In the genomic region with DNA sequence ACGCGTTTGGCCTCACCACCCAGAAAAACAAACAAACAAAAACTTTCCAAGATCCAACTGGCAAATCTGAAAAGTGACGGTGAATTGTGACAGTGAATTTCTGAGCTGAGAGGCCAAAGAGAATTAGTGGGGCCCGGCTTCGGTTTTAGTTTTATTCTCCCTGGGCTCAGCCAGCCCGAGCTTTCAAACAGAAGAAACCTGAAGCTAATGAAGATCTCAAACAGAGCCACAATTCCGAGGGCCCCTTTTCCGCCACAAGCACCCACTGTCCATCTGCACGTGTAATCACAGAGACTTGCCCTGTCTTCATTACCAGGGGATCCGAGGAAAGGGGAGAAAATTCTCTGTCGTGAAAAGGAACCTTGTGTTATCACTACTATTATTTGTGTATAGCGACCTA, we compare ENCODE assay signal across 17 cellular contexts. TPM values are rescaled to one million over a fixed set of nuclear protein-coding genes. Genes with fewer than 3 reads are reported as not detected.
"Had no signal": no experiment of that assay in that cellular context is flagged by ENCODE, and none has a peak within 500 bp of the region (broad histone marks: within the 10 kb centered on the region; RNA-seq: fewer than 3 reads in every experiment).

No MANE protein-coding gene starts in this region.

- H3K9me3 ChIP-seq: upper lobe of right lung had no signal

- H3K4me3 Mint-ChIP-seq: activated CD4-positive, alpha-beta memory T cell treated with anti-CD3 and anti-CD28 coated beads for 36 hours; activated naive CD8-positive, alpha-beta T cell treated with anti-CD3 and anti-CD28 coated beads, Interleukin-2, amount 10 ng/mL, durations not matched to agents 7 days and 5 days; stimulated activated naive CD8-positive, alpha-beta T cell treated with anti-CD3 and anti-CD28 coated beads, Interleukin-15, Interleukin-2, amounts not matched to agents 100 ng/mL and 50 ng/mL, for 24 hours had no signal

- H3K36me3 Mint-ChIP-seq: activated naive CD8-positive, alpha-beta T cell treated with anti-CD3 and anti-CD28 coated beads, Interleukin-2, amount 10 ng/mL, durations not matched to agents 7 days and 5 days had no signal

- H3K27ac Mint-ChIP-seq: activated CD4-positive, alpha-beta memory T cell treated with anti-CD3 and anti-CD28 coated beads for 36 hours; activated naive CD8-positive, alpha-beta T cell treated with anti-CD3 and anti-CD28 coated beads, Interleukin-2, amount 10 ng/mL, durations not matched to agents 7 days and 5 days; stimulated activated naive CD8-positive, alpha-beta T cell treated with anti-CD3 and anti-CD28 coated beads, Interleukin-15, Interleukin-2, amounts not matched to agents 100 ng/mL and 50 ng/mL, for 24 hours had no signal

- H3K4me1 ChIP-seq: breast epithelium, upper lobe of right lung had no signal

- DNase-seq: activated CD4-positive, alpha-beta memory T cell treated with anti-CD3 and anti-CD28 coated beads for 36 hours; activated gamma-delta T cell; activated naive CD8-positive, alpha-beta T cell treated with anti-CD3 and anti-CD28 coated beads, Interleukin-2, amount 10 ng/mL, durations not matched to agents 7 days and 5 days; activated T-cell treated with anti-CD3 and anti-CD28 coated beads, Interleukin-2, amount 50 U/mL, for 48 hours; anterior cingulate cortex; foreskin melanocyte; heart left ventricle; left ventricle myocardium inferior; nucleus accumbens; sigmoid colon; stimulated activated CD4-positive, alpha-beta T cell treated with anti-CD3 and anti-CD28 coated beads, Interleukin-4, amount 100 ng/mL, for 1 hour; stimulated activated CD8-positive, alpha-beta memory T cell treated with anti-CD3 and anti-CD28 coated beads, Interleukin-4, amount 100 ng/mL, for 48 hours; upper lobe of right lung had no signal

- ATAC-seq: activated CD4-positive, CD25-positive, alpha-beta regulatory T cell treated with anti-CD3 and anti-CD28 coated beads, Interleukin-2, amount 50 U/mL, for 24 hours; heart left ventricle; upper lobe of right lung had no signal

- H3K36me3 ChIP-seq: breast epithelium, heart left ventricle, left ventricle myocardium inferior, sigmoid colon, upper lobe of right lung had no signal

RNA-seq across cellular contexts. Expression of gene ONECUT2, which starts 4.2 kb away (rescaled TPM):
- total RNA-seq: activated naive CD8-positive, alpha-beta T cell treated with anti-CD3 and anti-CD28 coated beads, Interleukin-2, amount 10 ng/mL, durations not matched to agents 7 days and 5 days; T-helper 2 cell treated with Interferon-gamma antibody and Interleukin-4, amounts not matched to agents 100 ng/mL and 5 ng/mL, for 36 hours had no signal
